1 cellular context compared by ENCODE assay signal in the genomic region with DNA sequence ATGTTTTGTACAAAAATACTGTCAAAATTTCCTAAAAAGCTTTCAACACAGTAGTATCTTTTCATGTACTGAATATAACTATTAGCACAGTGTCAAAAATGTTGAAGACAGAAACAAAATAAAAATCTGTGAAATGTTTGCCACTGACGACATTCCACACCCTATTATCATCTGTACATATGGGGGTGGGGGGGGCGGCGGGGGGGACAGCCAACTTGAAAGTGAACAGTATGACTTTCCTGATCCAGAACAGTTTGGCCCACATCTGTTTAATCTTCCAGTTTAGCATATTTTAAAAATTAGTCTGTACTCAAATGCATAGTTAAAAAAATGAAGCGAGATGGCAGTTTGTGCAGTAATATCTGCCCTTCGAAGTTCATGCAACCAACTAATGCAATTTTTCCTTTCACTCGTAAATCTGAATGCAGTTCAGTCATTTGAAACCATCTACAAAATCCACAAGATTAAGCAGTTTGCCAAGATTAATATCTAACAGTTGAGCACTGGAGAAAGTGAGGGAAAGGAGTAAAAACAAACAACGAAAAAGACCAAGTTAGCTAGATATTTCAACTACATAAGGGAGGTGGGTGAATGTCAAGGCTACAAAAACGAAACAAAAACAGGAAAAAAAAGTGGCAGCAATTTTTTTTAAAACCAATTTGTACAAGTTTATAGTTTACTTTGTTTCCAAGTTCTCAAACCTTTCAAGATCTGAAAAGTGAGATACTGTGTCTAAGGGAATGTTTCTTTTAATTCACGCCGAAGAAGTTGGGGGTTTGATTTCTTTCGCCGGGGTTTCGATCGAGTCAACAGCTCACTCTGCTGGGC.
TF ChIP-seq lines count a peak whose summit lies in the region.

No MANE protein-coding gene starts in this region.

TF ChIP-seq in IMR-90, 13 proteins besides CTCF, POLR2A, EP300 and RAD21:
- TF ChIP-seq ELK1 (IDR thresholded peaks at IDR 0.05; ENCODE audit: borderline replicate concordance, low read depth, low read length) (no peak), CHD1 (IDR thresholded peaks at IDR 0.05; ENCODE audit: low read depth, low read length) (0 out of 2 replicates have a peak, but pooled peaks have one; percentile 55), NFE2L2 (IDR thresholded peaks at IDR 0.05; ENCODE audit: low read depth, low read length) (no peak)
